Comparison of ENCODE assay signal across 8 cellular contexts in the genomic region with DNA sequence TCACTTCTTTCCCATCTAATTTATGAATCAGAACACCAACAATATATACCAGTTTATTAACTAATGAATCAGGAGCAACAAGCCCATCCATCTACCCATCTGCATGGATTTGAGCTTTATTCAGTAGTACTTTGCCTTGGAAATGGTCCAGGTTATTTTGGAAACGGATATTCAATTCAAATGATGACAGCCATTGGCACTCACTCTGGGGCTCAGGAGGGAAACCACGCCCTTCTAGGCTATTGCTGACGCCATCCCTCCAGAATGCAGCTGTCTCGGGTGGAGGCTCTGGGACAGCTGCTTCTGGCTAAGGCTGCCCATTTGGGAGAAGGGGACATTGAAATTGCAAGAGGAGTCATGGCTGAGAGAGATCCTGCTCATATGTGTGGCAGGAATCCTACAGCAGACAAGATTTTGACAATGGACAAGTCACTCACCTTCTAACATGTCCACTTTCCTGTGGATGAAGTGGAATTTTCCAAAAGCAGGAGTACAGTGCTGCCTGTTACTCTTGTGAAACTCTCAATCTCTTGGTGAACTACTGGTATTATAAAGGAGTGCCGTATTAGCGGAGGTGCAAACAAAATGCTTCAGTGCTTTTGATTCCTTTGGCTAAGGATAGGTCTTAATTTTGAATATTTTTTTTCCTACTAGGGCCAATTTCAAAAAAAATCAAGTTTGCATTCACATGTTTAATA. TPM values are rescaled to one million over a fixed set of nuclear protein-coding genes. Genes with fewer than 3 reads are reported as not detected.
DNase-seq lines count a peak whose midpoint lies in the region; ATAC-seq and TF ChIP-seq lines count a peak whose summit lies in the region.

No MANE protein-coding gene starts in this region.

- intact Hi-C loops in dorsolateral prefrontal cortex (cut with DNase I) = no loop called here
- intact Hi-C loops in mucosa of descending colon (cut with DNase I, micrococcal nuclease) = no loop called here

- no peak for TF ChIP-seq CTCF in dorsolateral prefrontal cortex (IDR thresholded peaks at IDR 0.05 in 54 of 56, conservative IDR thresholded peaks at IDR 0.05 in 2 of 56; ENCODE audit: low read depth in 1 of 56, partially characterized antibody in 56 of 56)
- no peak for TF ChIP-seq CTCF in mucosa of descending colon (IDR thresholded peaks at IDR 0.05)

- H3K4me1 ChIP-seq in mucosa of descending colon (ENCODE audit: low read depth) = peaks cover 41% of the 10 kb centered on the region

- H3K4me3 ChIP-seq in dorsolateral prefrontal cortex (peak overlapping the region in 1 of 59 donors; percentile 3), mucosa of descending colon (no peak overlapping the region)

- DNase-seq in AG08395 (ENCODE audit: low spot score) = peak; percentile 90
- peak; percentile 29 for DNase-seq in NCI-H1105 (lab: John Stamatoyannopoulos, UW)
- DNase-seq in dorsolateral prefrontal cortex = no peak
- peak in 2 of 3 donors; percentile 52 to 68 for DNase-seq in mucosa of descending colon
- no peak for DNase-seq in activated naive CD4-positive, alpha-beta T cell treated with Interleukin-2 at 50 U/mL for 16 hours
- no peak for DNase-seq in activated CD4-positive, alpha-beta T cell treated with anti-CD3 and anti-CD28 coated beads, Interleukin-2, amount 50 U/mL, for 1 hour
- DNase-seq in NCI-H510A (lab: John Stamatoyannopoulos, UW) = no peak

- no peaks in the 10 kb centered on the region for H3K9me3 ChIP-seq in mucosa of descending colon

- ATAC-seq in mucosa of descending colon = peak; percentile 65
- no peak for ATAC-seq in HG03095 (IDR thresholded peaks at IDR 0.05; ENCODE audit: unreplicated experiment)

- H3K36me3 ChIP-seq in mucosa of descending colon (ENCODE audit: low read depth) = no peaks in the 10 kb centered on the region

- H3K27me3 ChIP-seq in dorsolateral prefrontal cortex = no peaks in the 10 kb centered on the region

- peak overlapping the region in 40 of 59 donors; percentile 4 to 77 (median 47) for H3K27ac ChIP-seq in dorsolateral prefrontal cortex

RNA-seq across cellular contexts. Expression of gene TRAK1, which starts 29.3 kb away (rescaled TPM):
- 100 to 1,000 TPM in 2 of 120 experiments, 10 to 100 TPM in 118; 52.9 to 121 (median 72.5) TPM for total RNA-seq in dorsolateral prefrontal cortex
- total RNA-seq in mucosa of descending colon = 100 to 1,000 TPM in 1 of 3 donors, 10 to 100 TPM in 2; 61.8 to 104 (median 83.4) TPM

Comparison
In these comparisons a context has a peak if more than half of its experiments do, and no peak if none do; other contexts are left out.
1. DNase-seq: peak in AG08395 (single experiment), NCI-H1105 (single experiment) and mucosa of descending colon (2 of 3); none in dorsolateral prefrontal cortex (0 of 10), activated naive CD4-positive, alpha-beta T cell treated with Interleukin-2 at 50 U/mL for 16 hours (single experiment), activated CD4-positive, alpha-beta T cell treated with anti-CD3 and anti-CD28 coated beads, Interleukin-2, amount 50 U/mL, for 1 hour (single experiment) and NCI-H510A (single experiment).